Comparison of ENCODE assay signal across 29 cellular contexts in genomic region chr9:80691229-80691628, GRCh38.
"Had no signal": no experiment of that assay in that cellular context is flagged by ENCODE, and none has a peak within 500 bp of the region (broad histone marks: within the 10 kb centered on the region; RNA-seq: fewer than 3 reads in every experiment).

No MANE protein-coding gene starts in this region.

- H3K9me3 Mint-ChIP-seq: activated B cell treated with CpG ODN at 0.5 μM for 24 hours had no signal

- H3K36me3 Mint-ChIP-seq: activated CD8-positive, alpha-beta memory T cell treated with anti-CD3 and anti-CD28 coated beads, Interleukin-2, amount 10 ng/mL, durations not matched to agents 7 days and 5 days; activated naive CD4-positive, alpha-beta T cell treated with anti-CD3 and anti-CD28 coated beads, Interleukin-2, amount 50 U/mL, for 72 hours; brain had no signal

- H3K27ac ChIP-seq: ascending aorta had no signal

- H3K27ac Mint-ChIP-seq: activated B cell treated with CpG ODN at 0.5 μM for 24 hours; activated CD4-positive, alpha-beta T cell treated with anti-CD3 and anti-CD28 coated beads, Interleukin-2, amount 10 ng/mL, durations not matched to agents 24 days and 14 days; activated CD8-positive, alpha-beta memory T cell treated with anti-CD3 and anti-CD28 coated beads, Interleukin-2, amount 10 ng/mL, durations not matched to agents 7 days and 5 days; activated naive CD4-positive, alpha-beta T cell treated with anti-CD3 and anti-CD28 coated beads, Interleukin-2, amount 50 U/mL, for 72 hours; activated naive CD8-positive, alpha-beta T cell treated with anti-CD3 and anti-CD28 coated beads, Interleukin-2, amount 50 U/mL, for 24 hours; activated T-cell treated with anti-CD3 and anti-CD28 coated beads, Interleukin-2, amount 50 U/mL, for 24 hours; activated T-helper 1 cell treated with anti-CD3 and anti-CD28 coated beads, Interleukin-12 subunit alpha, Interleukin-12 subunit beta, Interleukin-2, Interleukin-4 antibody, amounts not matched to agents 30 ng/mL and 10 ng/mL and 1 ng/mL, durations not matched to agents 14 hours and 24 hours and 36 hours; brain; T-helper 17 cell had no signal

- DNase-seq: activated B cell treated with CpG ODN at 0.5 μM for 24 hours; activated CD4-positive, alpha-beta T cell treated with anti-CD3 and anti-CD28 coated beads for 1 hour; activated CD4-positive, alpha-beta T cell treated with anti-CD3 and anti-CD28 coated beads, Interleukin-2, amount 10 ng/mL, durations not matched to agents 24 days and 14 days; activated CD4-positive, alpha-beta T cell treated with anti-CD3 and anti-CD28 coated beads, Interleukin-2, amount 50 U/mL, for 48 hours; activated CD8-positive, alpha-beta memory T cell treated with anti-CD3 and anti-CD28 coated beads, Interleukin-2, amount 10 ng/mL, durations not matched to agents 7 days and 5 days; activated effector memory CD4-positive, alpha-beta T cell treated with Interleukin-2 at 50 U/mL for 16 hours; activated naive CD4-positive, alpha-beta T cell; activated naive CD8-positive, alpha-beta T cell treated with anti-CD3 and anti-CD28 coated beads, Interleukin-2, amount 50 U/mL, for 24 hours; activated T-cell treated with anti-CD3 and anti-CD28 coated beads, Interleukin-2, amount 50 U/mL, for 24 hours; amniotic stem cell; Karpas-422; NCI-H1048; NCI-H1417 treated with DMSO at 0.1 percent for 48 hours; NCI-H1694; NCI-H2029; NCI-H2107; NCI-H2171 treated with DMSO at 0.1 percent for 48 hours; NCI-H226; NCI-H526 treated with DMSO at 0.1 percent for 48 hours; NCI-H82; SIG-M5; T-helper 17 cell; T-helper 9 cell had no signal

- H3K4me1 ChIP-seq: ascending aorta had no signal

- ATAC-seq: activated CD8-positive, alpha-beta memory T cell treated with anti-CD3 and anti-CD28 coated beads, Interleukin-2, amount 10 ng/mL, durations not matched to agents 7 days and 5 days; activated naive CD4-positive, alpha-beta T cell treated with anti-CD3 and anti-CD28 coated beads, Interleukin-2, amount 50 U/mL, for 72 hours; activated naive CD8-positive, alpha-beta T cell treated with anti-CD3 and anti-CD28 coated beads, Interleukin-2, amount 50 U/mL, for 24 hours; K562; Panc1; T-helper 17 cell had no signal

- H3K9me3 ChIP-seq: ascending aorta had no signal

- H3K4me3 ChIP-seq: ascending aorta, K562 had no signal

- H3K27me3 ChIP-seq: ascending aorta had no signal

- H3K4me3 Mint-ChIP-seq: activated B cell treated with CpG ODN at 0.5 μM for 24 hours; activated CD4-positive, alpha-beta T cell treated with anti-CD3 and anti-CD28 coated beads, Interleukin-2, amount 10 ng/mL, durations not matched to agents 24 days and 14 days; activated CD8-positive, alpha-beta memory T cell treated with anti-CD3 and anti-CD28 coated beads, Interleukin-2, amount 10 ng/mL, durations not matched to agents 7 days and 5 days; activated naive CD8-positive, alpha-beta T cell treated with anti-CD3 and anti-CD28 coated beads, Interleukin-2, amount 50 U/mL, for 24 hours; activated T-cell treated with anti-CD3 and anti-CD28 coated beads, Interleukin-2, amount 50 U/mL, for 24 hours; activated T-helper 1 cell treated with anti-CD3 and anti-CD28 coated beads, Interleukin-12 subunit alpha, Interleukin-12 subunit beta, Interleukin-2, Interleukin-4 antibody, amounts not matched to agents 30 ng/mL and 10 ng/mL and 1 ng/mL, durations not matched to agents 14 hours and 24 hours and 36 hours; brain; T-helper 17 cell had no signal

- H3K27me3 Mint-ChIP-seq: activated B cell treated with CpG ODN at 0.5 μM for 24 hours; activated CD4-positive, alpha-beta T cell treated with anti-CD3 and anti-CD28 coated beads, Interleukin-2, amount 10 ng/mL, durations not matched to agents 24 days and 14 days; activated CD8-positive, alpha-beta memory T cell treated with anti-CD3 and anti-CD28 coated beads, Interleukin-2, amount 10 ng/mL, durations not matched to agents 7 days and 5 days; activated naive CD8-positive, alpha-beta T cell treated with anti-CD3 and anti-CD28 coated beads, Interleukin-2, amount 50 U/mL, for 24 hours; activated T-cell treated with anti-CD3 and anti-CD28 coated beads, Interleukin-2, amount 50 U/mL, for 24 hours; T-helper 17 cell had no signal

- H3K4me1 Mint-ChIP-seq: activated B cell treated with CpG ODN at 0.5 μM for 24 hours; activated CD4-positive, alpha-beta T cell treated with anti-CD3 and anti-CD28 coated beads, Interleukin-2, amount 10 ng/mL, durations not matched to agents 24 days and 14 days; activated CD8-positive, alpha-beta memory T cell treated with anti-CD3 and anti-CD28 coated beads, Interleukin-2, amount 10 ng/mL, durations not matched to agents 7 days and 5 days; activated naive CD8-positive, alpha-beta T cell treated with anti-CD3 and anti-CD28 coated beads, Interleukin-2, amount 50 U/mL, for 24 hours; brain; T-helper 17 cell had no signal

- H3K36me3 ChIP-seq: ascending aorta had no signal
